ENCODE assay signal across 18 cellular contexts in genomic region chr18:64982414-64983096, GRCh38.
"Had no signal": no experiment of that assay in that cellular context is flagged by ENCODE, and none has a peak within 500 bp of the region (broad histone marks: within the 10 kb centered on the region; RNA-seq: fewer than 3 reads in every experiment).

No MANE protein-coding gene starts in this region.

- H3K27ac ChIP-seq: dorsolateral prefrontal cortex, gastrocnemius medialis, ovary, tibial artery had no signal

- H3K4me3 Mint-ChIP-seq: activated naive CD4-positive, alpha-beta T cell treated with anti-CD3 and anti-CD28 coated beads, Interleukin-2, amount 10 ng/mL, durations not matched to agents 7 days and 5 days; endodermal cell; stimulated activated memory B cell treated with anti-CD40 and anti-IgM and Interleukin-4, amounts not matched to agents 10 μg/mL and 1 μg/mL and 100 μg/mL, for 72 hours; T-cell had no signal

- ATAC-seq: gastrocnemius medialis; left lobe of liver; stimulated activated memory B cell treated with anti-CD40 and anti-IgM and Interleukin-4, amounts not matched to agents 10 μg/mL and 1 μg/mL and 100 μg/mL, for 72 hours; T-cell had no signal

- FAIRE-seq: astrocyte, bronchial epithelial cell, urothelium cell line had no signal

- H3K36me3 ChIP-seq: gastrocnemius medialis, heart right ventricle, ovary, tibial artery had no signal

- H3K9me3 ChIP-seq: gastrocnemius medialis, heart right ventricle, ovary, tibial artery had no signal

- H3K9me3 Mint-ChIP-seq: endodermal cell; stimulated activated memory B cell treated with anti-CD40 and anti-IgM and Interleukin-4, amounts not matched to agents 10 μg/mL and 1 μg/mL and 100 μg/mL, for 72 hours; T-cell had no signal

- H3K4me1 ChIP-seq: gastrocnemius medialis, tibial artery had no signal

- H3K27me3 ChIP-seq: dorsolateral prefrontal cortex, gastrocnemius medialis, heart right ventricle, ovary, tibial artery had no signal

- DNase-seq: activated CD4-positive, CD25-positive, alpha-beta regulatory T cell treated with anti-CD3 and anti-CD28 coated beads, Interleukin-2, amount 50 U/mL, for 72 hours; activated naive CD4-positive, alpha-beta T cell treated with anti-CD3 and anti-CD28 coated beads, Interleukin-2, amount 10 ng/mL, durations not matched to agents 7 days and 5 days; activated T-cell treated with anti-CD3 and anti-CD28 coated beads for 4 hours; dorsolateral prefrontal cortex; endodermal cell; erythroblast; gastrocnemius medialis; heart right ventricle; mesenchymal stem cell; ovary; T-cell; T-helper 9 cell; tibial artery had no signal

- H3K27ac Mint-ChIP-seq: activated naive CD4-positive, alpha-beta T cell treated with anti-CD3 and anti-CD28 coated beads, Interleukin-2, amount 10 ng/mL, durations not matched to agents 7 days and 5 days; endodermal cell; stimulated activated memory B cell treated with anti-CD40 and anti-IgM and Interleukin-4, amounts not matched to agents 10 μg/mL and 1 μg/mL and 100 μg/mL, for 72 hours; T-cell had no signal

- H3K36me3 Mint-ChIP-seq: activated naive CD4-positive, alpha-beta T cell treated with anti-CD3 and anti-CD28 coated beads, Interleukin-2, amount 10 ng/mL, durations not matched to agents 7 days and 5 days; stimulated activated memory B cell treated with anti-CD40 and anti-IgM and Interleukin-4, amounts not matched to agents 10 μg/mL and 1 μg/mL and 100 μg/mL, for 72 hours; T-cell had no signal

- H3K4me3 ChIP-seq: dorsolateral prefrontal cortex, gastrocnemius medialis, heart right ventricle, ovary, tibial artery had no signal

- H3K4me1 Mint-ChIP-seq: activated naive CD4-positive, alpha-beta T cell treated with anti-CD3 and anti-CD28 coated beads, Interleukin-2, amount 10 ng/mL, durations not matched to agents 7 days and 5 days; endodermal cell; stimulated activated memory B cell treated with anti-CD40 and anti-IgM and Interleukin-4, amounts not matched to agents 10 μg/mL and 1 μg/mL and 100 μg/mL, for 72 hours; T-cell had no signal
